8 cellular contexts compared by ENCODE assay signal in genomic region chr7:28615091-28615490, GRCh38.
DNase-seq lines count a peak whose midpoint lies in the region; ATAC-seq and TF ChIP-seq lines count a peak whose summit lies in the region.
"Had no signal": no experiment of that assay in that cellular context is flagged by ENCODE, and none has a peak within 500 bp of the region (broad histone marks: within the 10 kb centered on the region; RNA-seq: fewer than 3 reads in every experiment).

No MANE protein-coding gene starts in this region.

- no peak overlapping the region for H3K9ac ChIP-seq in neuronal stem cell (ENCODE audit: low read depth, low read length, poor library complexity)

- H3K4me2 ChIP-seq in neuronal stem cell (ENCODE audit: insufficient read depth, low read length, poor library complexity, severe bottlenecking) = no peak overlapping the region

- no peak overlapping the region for H3K14ac ChIP-seq in neuronal stem cell (ENCODE audit: low read length)

- no peak overlapping the region for H2BK120ac ChIP-seq in neuronal stem cell (ENCODE audit: low read depth, low read length)

- H3K23ac ChIP-seq in neuronal stem cell (ENCODE audit: low read depth, low read length, poor library complexity) = no peak overlapping the region

- H4K91ac ChIP-seq in neuronal stem cell (ENCODE audit: low read depth, low read length, poor library complexity) = no peak overlapping the region

- no peak overlapping the region for H2AK5ac ChIP-seq in neuronal stem cell (ENCODE audit: low read depth, low read length)

- H3K9me3 ChIP-seq in neuronal stem cell (replicated peaks in 1 of 2; ENCODE audit: control insufficient read depth in 2 of 2, insufficient read depth in 1 of 2, low read depth in 1 of 2, low read length in 2 of 2) = no peaks in the 10 kb centered on the region

- no peak for ATAC-seq in GM21529 (IDR thresholded peaks at IDR 0.05; ENCODE audit: unreplicated experiment)

- H2AFZ ChIP-seq in neuronal stem cell (ENCODE audit: low read length) = no peak overlapping the region

- H3K18ac ChIP-seq in neuronal stem cell (ENCODE audit: low read length) = peak overlapping the region; percentile 44

- no peaks in the 10 kb centered on the region for H3K27me3 ChIP-seq in GM06990 (replicated peaks; ENCODE audit: control insufficient read depth, insufficient read depth, low read length)
- H3K27me3 ChIP-seq in dorsolateral prefrontal cortex = peaks cover 0 to 4% (median 0%) of the 10 kb centered on the region in 45 donors
- no peaks in the 10 kb centered on the region for H3K27me3 ChIP-seq in neuronal stem cell (ENCODE audit: control insufficient read depth in 3 of 3, insufficient read depth in 3 of 3, low read depth in 1 of 3, low read length in 3 of 3)

- intact Hi-C loops in dorsolateral prefrontal cortex (cut with DNase I) = loop anchor here in 1 of 2 donors (5.0 kb wide), 1 partner anchor 237 kb away; no protein-coding TSS in a partner anchor

- H3K27ac ChIP-seq in dorsolateral prefrontal cortex (no peak overlapping the region), neuronal stem cell (replicated peaks; ENCODE audit: low read length) (no peak overlapping the region)

- H3K79me1 ChIP-seq in neuronal stem cell (ENCODE audit: low read depth, low read length) = no peaks in the 10 kb centered on the region

- H3K4me3 ChIP-seq in GM06990 (replicated peaks; ENCODE audit: low read depth, low read length) (no peak overlapping the region), LNCaP clone FGC (ENCODE audit: low read depth, low read length) (no peak overlapping the region), dorsolateral prefrontal cortex (no peak overlapping the region), neuronal stem cell (ENCODE audit: low read length in 2 of 2) (peak overlapping the region in 1 of 2 donors; percentile 7)

- peak; percentile 36 for TF ChIP-seq CTCF in GM06990 (IDR thresholded peaks at IDR 0.05; ENCODE audit: insufficient read depth, low read length, poor library complexity, severe bottlenecking)
- TF ChIP-seq CTCF in LNCaP clone FGC (IDR thresholded peaks at IDR 0.05; ENCODE audit: control insufficient read depth, extremely low read depth, insufficient read depth) = peak; percentile 43
- peak in 46 of 56 donors; percentile 6 to 65 (median 34) for TF ChIP-seq CTCF in dorsolateral prefrontal cortex (IDR thresholded peaks at IDR 0.05 in 54 of 56, conservative IDR thresholded peaks at IDR 0.05 in 2 of 56; ENCODE audit: low read depth in 1 of 56, partially characterized antibody in 56 of 56)

- H4K8ac ChIP-seq in neuronal stem cell (ENCODE audit: low read depth, low read length) = no peak overlapping the region

- H3K4ac ChIP-seq in neuronal stem cell (ENCODE audit: low read length) = no peak overlapping the region

- H3K36me3 ChIP-seq in GM06990 (ENCODE audit: control insufficient read depth, insufficient read depth, low read length) (no peaks in the 10 kb centered on the region), neuronal stem cell (replicated peaks in 1 of 2; ENCODE audit: control insufficient read depth in 2 of 2, insufficient read depth in 2 of 2, low read length in 2 of 2) (no peaks in the 10 kb centered on the region)

- no peaks in the 10 kb centered on the region for H3K4me1 ChIP-seq in neuronal stem cell (ENCODE audit: control insufficient read depth in 2 of 2, insufficient read depth in 1 of 2, low read depth in 1 of 2, low read length in 2 of 2)

- WGBS in neuronal stem cell (ENCODE audit: extremely low coverage in 2 of 2, insufficient read length in 2 of 2, insufficient replicate concordance in 1 of 2), 2 donors = no CpG with 5 or more reads among the region's 4 CpGs

- no peak for DNase-seq in GM06990 (ENCODE audit: extremely low read depth, insufficient read length)
- no peak for DNase-seq in LNCaP clone FGC (ENCODE audit: low read depth)
- DNase-seq in dorsolateral prefrontal cortex = peak in 4 of 10 donors; percentile 22 to 46 (median 41)
- DNase-seq in neuronal stem cell (ENCODE audit: low spot score) = no peak
- DNase-seq in superior temporal gyrus (ENCODE audit: extremely low spot score) = no peak
- no peak for DNase-seq in HUDEP-2 (lab: John Stamatoyannopoulos, UW; ENCODE audit: unreplicated experiment in 76 of 76)
- DNase-seq: KG1 had no signal

- H2BK12ac ChIP-seq in neuronal stem cell (ENCODE audit: low read length) = no peak overlapping the region

- H2BK5ac ChIP-seq in neuronal stem cell (ENCODE audit: low read length) = no peak overlapping the region

- H2BK15ac ChIP-seq in neuronal stem cell (ENCODE audit: low read length) = no peak overlapping the region
